ENCODE assay signal across 8 cellular contexts in genomic region chr16:74999208-74999682, GRCh38. TPM values are rescaled to one million over a fixed set of nuclear protein-coding genes. Genes with fewer than 3 reads are reported as not detected.
DNase-seq lines count a peak whose midpoint lies in the region; ATAC-seq and TF ChIP-seq lines count a peak whose summit lies in the region.

No MANE protein-coding gene starts in this region.

- TF ChIP-seq POLR2A in lower leg skin (IDR thresholded peaks at IDR 0.05) = no peak

- DNase-seq in activated T-cell treated with anti-CD3 and anti-CD28 coated beads, Interleukin-2, amount 50 U/mL, for 4 hours = peak; percentile 26
- no peak for DNase-seq in activated T-cell treated with anti-CD3 and anti-CD28 coated beads for 4 hours
- DNase-seq in choroid plexus epithelial cell (ENCODE audit: low read depth) = peak; percentile 29
- DNase-seq in lower leg skin (ENCODE audit: low spot score in 2 of 2) = peak in 1 of 2 donors; percentile 84
- DNase-seq in stimulated activated naive CD4-positive, alpha-beta T cell treated with Interleukin-2 at 50 U/mL for 16 hours (lab: John Stamatoyannopoulos, UW) = peak; percentile 26
- DNase-seq in KG1 (lab: John Stamatoyannopoulos, UW) = no peak

- no peaks in the 10 kb centered on the region for H3K9me3 Mint-ChIP-seq in activated T-cell treated with anti-CD3 and anti-CD28 coated beads, Interleukin-2, amount 50 U/mL, for 4 hours

- H3K4me3 ChIP-seq in choroid plexus epithelial cell (ENCODE audit: low read depth, low read length) = peak overlapping the region; percentile 72
- peak overlapping the region; percentile 78 for H3K4me3 ChIP-seq in lower leg skin (ENCODE audit: low read depth, poor library complexity, severe bottlenecking)

- H3K4me1 Mint-ChIP-seq in activated T-cell treated with anti-CD3 and anti-CD28 coated beads, Interleukin-2, amount 50 U/mL, for 4 hours (ENCODE audit: low read depth) = peaks cover 22% of the 10 kb centered on the region

- TF ChIP-seq CTCF in choroid plexus epithelial cell (conservative IDR thresholded peaks at IDR 0.05; ENCODE audit: low read depth, low read length) (no peak), lower leg skin (IDR thresholded peaks at IDR 0.05) (no peak)

- intact Hi-C loops in lower leg skin (cut with DNase I; ENCODE audit: low total_unique reads) = loop anchor here (2.0 kb wide), 1 partner anchor 112 kb away; no protein-coding TSS in a partner anchor

- H3K27me3 Mint-ChIP-seq in activated T-cell treated with anti-CD3 and anti-CD28 coated beads, Interleukin-2, amount 50 U/mL, for 4 hours (ENCODE audit: low read depth) = peaks cover 6% of the 10 kb centered on the region

- H3K36me3 Mint-ChIP-seq in activated T-cell treated with anti-CD3 and anti-CD28 coated beads, Interleukin-2, amount 50 U/mL, for 4 hours (ENCODE audit: insufficient read depth) = peaks cover 7% of the 10 kb centered on the region

- peak; percentile 58 to 61 for ATAC-seq in activated T-cell treated with anti-CD3 and anti-CD28 coated beads, Interleukin-2, amount 50 U/mL, for 4 hours
- ATAC-seq in HG02970 (IDR thresholded peaks at IDR 0.05; ENCODE audit: low FRiP score, unreplicated experiment) = peak; percentile 30
- ATAC-seq in SK-N-SH treated with all-trans-retinoic acid at 6 μM for 48 hours = peak; percentile 6; the same call in 1 of the 3 replicates

- H3K4me3 Mint-ChIP-seq in activated T-cell treated with anti-CD3 and anti-CD28 coated beads, Interleukin-2, amount 50 U/mL, for 4 hours = peak overlapping the region; percentile 79

- 2% methylated on average over 27 to 31 of the region's 51 CpGs for WGBS in lower leg skin, 2 donors

TF ChIP-seq in SK-N-SH treated with all-trans-retinoic acid at 6 μM for 48 hours, 23 proteins besides CTCF, POLR2A, EP300 and RAD21:
- TF ChIP-seq POU6F1 (CRISPR knock-in tag; IDR thresholded peaks at IDR 0.05; ENCODE audit: borderline replicate concordance, low read depth) (no peak), TSHZ2 (CRISPR knock-in tag; IDR thresholded peaks at IDR 0.05) (no peak), ZFP3 (CRISPR knock-in tag; IDR thresholded peaks at IDR 0.05) (no peak), OSR1 (CRISPR knock-in tag; IDR thresholded peaks at IDR 0.05) (no peak), ISL1 (CRISPR knock-in tag; IDR thresholded peaks at IDR 0.05) (no peak), ZC3H10 (CRISPR knock-in tag; IDR thresholded peaks at IDR 0.05) (no peak), ZNF8 (CRISPR knock-in tag; IDR thresholded peaks at IDR 0.05) (no peak), ZNF565 (CRISPR knock-in tag; conservative IDR thresholded peaks at IDR 0.05; ENCODE audit: low read depth) (no peak), ESRRG (CRISPR knock-in tag; IDR thresholded peaks at IDR 0.05) (no peak), CSDC2 (CRISPR knock-in tag; IDR thresholded peaks at IDR 0.05) (no peak), PATZ1 (CRISPR knock-in tag; IDR thresholded peaks at IDR 0.05; ENCODE audit: borderline replicate concordance) (no peak), CSRNP3 (CRISPR knock-in tag; IDR thresholded peaks at IDR 0.05) (no peak), SNAI2 (CRISPR knock-in tag; IDR thresholded peaks at IDR 0.05) (no peak), RARB (CRISPR knock-in tag; IDR thresholded peaks at IDR 0.05) (no peak), BACH2 (CRISPR knock-in tag; IDR thresholded peaks at IDR 0.05; ENCODE audit: borderline replicate concordance) (no peak)

RNA-seq across cellular contexts. Expression of gene ZNRF1, which starts 0.4 kb away (rescaled TPM):
- 10 to 100 TPM; 18.8 to 30.5 (median 25.0) TPM for total RNA-seq in activated T-cell treated with anti-CD3 and anti-CD28 coated beads, Interleukin-2, amount 50 U/mL, for 4 hours
- 10 to 100 TPM; 19.3 to 46.7 (median 32.9) TPM for total RNA-seq in lower leg skin

RNA-seq across cellular contexts. Expression of gene WDR59, which starts 14.3 kb away (rescaled TPM):
- total RNA-seq in activated T-cell treated with anti-CD3 and anti-CD28 coated beads, Interleukin-2, amount 50 U/mL, for 4 hours = 10 to 100 TPM; 49.3 to 61.8 (median 58.4) TPM
- 10 to 100 TPM; 26.0 to 59.4 (median 48.4) TPM for total RNA-seq in lower leg skin

Comparison
In these comparisons a context has a peak if more than half of its experiments do, and no peak if none do; other contexts are left out.
1. DNase-seq: peak in activated T-cell treated with anti-CD3 and anti-CD28 coated beads, Interleukin-2, amount 50 U/mL, for 4 hours (single experiment), choroid plexus epithelial cell (single experiment) and stimulated activated naive CD4-positive, alpha-beta T cell treated with Interleukin-2 at 50 U/mL for 16 hours (single experiment); none in activated T-cell treated with anti-CD3 and anti-CD28 coated beads for 4 hours (single experiment) and KG1 (single experiment).
2. ATAC-seq: peak in every context shown above with its lines; median percentile 60 in activated T-cell treated with anti-CD3 and anti-CD28 coated beads, Interleukin-2, amount 50 U/mL, for 4 hours; 30 in HG02970; 6 in SK-N-SH treated with all-trans-retinoic acid at 6 μM for 48 hours.